Comparison of ENCODE assay signal across 1 cellular context in the genomic region with DNA sequence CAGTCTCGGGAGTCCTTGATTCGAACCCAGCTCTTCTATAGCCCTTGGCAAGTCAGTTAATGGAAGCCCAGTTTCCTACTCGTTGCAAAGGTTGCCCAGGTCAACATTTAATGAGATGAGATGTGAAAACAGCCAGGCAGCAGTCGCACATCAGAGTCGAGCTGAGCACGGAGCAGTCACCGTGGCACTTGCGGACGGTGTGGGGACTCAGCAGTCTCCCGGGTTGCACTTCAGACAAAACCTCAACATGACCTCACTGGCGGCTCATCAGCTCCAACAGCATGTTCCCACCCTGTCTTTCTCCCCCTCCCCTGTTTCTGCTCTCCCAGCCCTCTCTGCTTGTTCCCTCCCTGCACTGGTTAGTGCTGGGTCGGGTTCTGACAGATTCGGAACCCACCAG.
TF ChIP-seq lines count a peak whose summit lies in the region.

No MANE protein-coding gene starts in this region.

TF ChIP-seq in GM12878, 131 proteins besides CTCF, POLR2A, EP300 and RAD21 (continued from another document):
- TF ChIP-seq MLLT1 (IDR thresholded peaks at IDR 0.05) (0 out of 2 replicates have a peak, but pooled peaks have one; percentile 13), MEF2B (IDR thresholded peaks at IDR 0.05; ENCODE audit: partially characterized antibody, poor library complexity, severe bottlenecking) (no peak), RUNX3 (IDR thresholded peaks at IDR 0.05; ENCODE audit: low read length) (0 out of 2 replicates have a peak, but pooled peaks have one; percentile 5), CEBPB (IDR thresholded peaks at IDR 0.05; ENCODE audit: borderline replicate concordance in 1 of 2, low read depth in 2 of 2, low read length in 2 of 2) (no peak), BCLAF1 (IDR thresholded peaks at IDR 0.05) (no peak)
- TF ChIP-seq, protein P1, sequence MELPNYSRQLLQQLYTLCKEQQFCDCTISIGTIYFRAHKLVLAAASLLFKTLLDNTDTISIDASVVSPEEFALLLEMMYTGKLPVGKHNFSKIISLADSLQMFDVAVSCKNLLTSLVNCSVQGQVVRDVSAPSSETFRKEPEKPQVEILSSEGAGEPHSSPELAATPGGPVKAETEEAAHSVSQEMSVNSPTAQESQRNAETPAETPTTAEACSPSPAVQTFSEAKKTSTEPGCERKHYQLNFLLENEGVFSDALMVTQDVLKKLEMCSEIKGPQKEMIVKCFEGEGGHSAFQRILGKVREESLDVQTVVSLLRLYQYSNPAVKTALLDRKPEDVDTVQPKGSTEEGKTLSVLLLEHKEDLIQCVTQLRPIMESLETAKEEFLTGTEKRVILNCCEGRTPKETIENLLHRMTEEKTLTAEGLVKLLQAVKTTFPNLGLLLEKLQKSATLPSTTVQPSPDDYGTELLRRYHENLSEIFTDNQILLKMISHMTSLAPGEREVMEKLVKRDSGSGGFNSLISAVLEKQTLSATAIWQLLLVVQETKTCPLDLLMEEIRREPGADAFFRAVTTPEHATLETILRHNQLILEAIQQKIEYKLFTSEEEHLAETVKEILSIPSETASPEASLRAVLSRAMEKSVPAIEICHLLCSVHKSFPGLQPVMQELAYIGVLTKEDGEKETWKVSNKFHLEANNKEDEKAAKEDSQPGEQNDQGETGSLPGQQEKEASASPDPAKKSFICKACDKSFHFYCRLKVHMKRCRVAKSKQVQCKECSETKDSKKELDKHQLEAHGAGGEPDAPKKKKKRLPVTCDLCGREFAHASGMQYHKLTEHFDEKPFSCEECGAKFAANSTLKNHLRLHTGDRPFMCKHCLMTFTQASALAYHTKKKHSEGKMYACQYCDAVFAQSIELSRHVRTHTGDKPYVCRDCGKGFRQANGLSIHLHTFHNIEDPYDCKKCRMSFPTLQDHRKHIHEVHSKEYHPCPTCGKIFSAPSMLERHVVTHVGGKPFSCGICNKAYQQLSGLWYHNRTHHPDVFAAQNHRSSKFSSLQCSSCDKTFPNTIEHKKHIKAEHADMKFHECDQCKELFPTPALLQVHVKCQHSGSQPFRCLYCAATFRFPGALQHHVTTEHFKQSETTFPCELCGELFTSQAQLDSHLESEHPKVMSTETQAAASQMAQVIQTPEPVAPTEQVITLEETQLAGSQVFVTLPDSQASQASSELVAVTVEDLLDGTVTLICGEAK (IDR thresholded peaks at IDR 0.05; ENCODE audit: borderline replicate concordance), result peak; percentile 12; the same call in 1 of the 2 replicates
